In the genomic region with DNA sequence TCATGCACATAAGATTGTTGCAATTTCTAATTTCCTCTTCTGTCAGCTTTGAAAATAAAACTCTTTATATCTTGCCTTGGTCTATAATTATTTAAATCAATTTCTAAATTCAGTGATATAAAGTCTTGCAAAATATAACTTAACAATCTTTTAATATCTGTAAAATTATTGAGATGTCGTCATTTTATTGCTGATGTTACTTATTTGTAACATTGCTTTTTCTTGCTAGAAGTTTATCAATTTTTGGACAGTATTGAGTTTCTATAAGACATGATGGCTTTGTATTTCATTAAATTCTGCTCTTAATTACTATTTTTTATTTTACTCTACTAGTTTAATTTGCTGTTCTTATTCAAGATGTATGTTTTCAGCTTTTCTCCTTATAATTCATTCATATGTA, we compare ENCODE assay signal across 27 cellular contexts.
"Had no signal": no experiment of that assay in that cellular context is flagged by ENCODE, and none has a peak within 500 bp of the region (broad histone marks: within the 10 kb centered on the region; RNA-seq: fewer than 3 reads in every experiment).

No MANE protein-coding gene starts in this region.

- H3K9me3 ChIP-seq: colonic mucosa, esophagus squamous epithelium, gastrocnemius medialis, heart right ventricle, lower lobe of right lung had no signal

- H3K27ac Mint-ChIP-seq: dendritic cell treated with granulocyte-macrophage colony-stimulating factor and Interleukin-4, amounts not matched to agents 40 ng/mL and 50 ng/mL, for 4 days; effector memory CD8-positive, alpha-beta T cell; endodermal cell; mesothelial cell of epicardium; naive B cell had no signal

- H3K27ac ChIP-seq: colonic mucosa, epithelial cell of prostate, esophagus squamous epithelium, gastrocnemius medialis, heart right ventricle, left lung, lower lobe of right lung had no signal

- H3K27me3 Mint-ChIP-seq: dendritic cell treated with granulocyte-macrophage colony-stimulating factor and Interleukin-4, amounts not matched to agents 40 ng/mL and 50 ng/mL, for 4 days; effector memory CD8-positive, alpha-beta T cell; naive B cell had no signal

- FAIRE-seq: endometrium had no signal

- ATAC-seq: effector memory CD8-positive, alpha-beta T cell; esophagus mucosa; gastrocnemius medialis; heart right ventricle; left cardiac atrium; left lung; left ventricle myocardium superior; lower lobe of right lung; mucosa of descending colon had no signal

- H3K36me3 ChIP-seq: colonic mucosa, esophagus squamous epithelium, gastrocnemius medialis, heart right ventricle, left lung, lower lobe of right lung had no signal

- DNase-seq: colonic mucosa; cortex of kidney; effector CD8-positive, alpha-beta T cell; effector memory CD8-positive, alpha-beta T cell; endodermal cell; erythroblast; esophagus squamous epithelium; foreskin fibroblast; foreskin melanocyte; gastrocnemius medialis; glutamatergic neuron; head of caudate nucleus; heart right ventricle; hippocampal formation; islet precursor cell; left cardiac atrium; left lung; left ventricle myocardium superior; lower lobe of right lung; mesenchymal stem cell; mucosa of descending colon; naive B cell had no signal

- H3K27me3 ChIP-seq: colonic mucosa, esophagus squamous epithelium, gastrocnemius medialis, heart right ventricle, left lung had no signal

- H3K36me3 Mint-ChIP-seq: mesothelial cell of epicardium, naive B cell had no signal

- H3K4me3 Mint-ChIP-seq: dendritic cell treated with granulocyte-macrophage colony-stimulating factor and Interleukin-4, amounts not matched to agents 40 ng/mL and 50 ng/mL, for 4 days; effector memory CD8-positive, alpha-beta T cell; endodermal cell; mesothelial cell of epicardium; naive B cell had no signal

- H3K4me1 ChIP-seq: colonic mucosa, esophagus squamous epithelium, gastrocnemius medialis, heart right ventricle, left lung, lower lobe of right lung had no signal

- H3K4me1 Mint-ChIP-seq: endodermal cell, mesothelial cell of epicardium, naive B cell had no signal

- H3K4me3 ChIP-seq: colonic mucosa, esophagus squamous epithelium, gastrocnemius medialis, heart right ventricle, left lung, lower lobe of right lung, mucosa of descending colon had no signal
